22 cellular contexts compared by ENCODE assay signal in the genomic region with DNA sequence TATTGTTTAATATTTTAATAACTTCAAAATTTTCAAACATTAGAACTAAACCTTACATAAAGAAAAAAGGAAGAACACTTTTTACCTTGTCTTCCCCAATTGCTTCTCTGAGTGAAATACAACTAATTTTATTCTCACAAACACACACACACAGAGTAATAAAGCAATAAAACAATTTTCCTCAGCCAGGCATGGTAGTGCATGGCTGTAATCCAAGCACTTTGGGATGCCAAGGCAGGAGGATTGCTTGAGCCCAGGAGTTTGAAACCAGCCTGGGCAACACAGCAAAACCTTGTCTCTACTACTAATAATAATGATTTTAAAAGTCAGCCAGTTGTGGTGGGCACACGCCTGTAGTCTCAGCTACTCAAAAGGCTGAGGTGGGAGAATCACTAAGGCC.
"Had no signal": no experiment of that assay in that cellular context is flagged by ENCODE, and none has a peak within 500 bp of the region (broad histone marks: within the 10 kb centered on the region; RNA-seq: fewer than 3 reads in every experiment).

No MANE protein-coding gene starts in this region.

- H3K4me3 ChIP-seq: adrenal gland, MG63, Peyer's patch, SJSA1 had no signal

- H3K9ac ChIP-seq: KMS-11 had no signal

- DNase-seq: activated CD4-positive, alpha-beta T cell treated with anti-CD3 and anti-CD28 coated beads for 4 hours; activated CD8-positive, alpha-beta memory T cell treated with anti-CD3 and anti-CD28 coated beads, Interleukin-2, amount 50 U/mL, for 48 hours; activated CD8-positive, alpha-beta T cell treated with anti-CD3 and anti-CD28 coated beads for 36 hours; activated naive CD4-positive, alpha-beta T cell treated with anti-CD3 and anti-CD28 coated beads, Interleukin-2, amount 50 U/mL, for 16 hours; activated naive CD8-positive, alpha-beta T cell treated with anti-CD3 and anti-CD28 coated beads, Interleukin-2, amount 10 ng/mL, durations not matched to agents 7 days and 5 days; activated T-cell treated with anti-CD3 and anti-CD28 coated beads, Interleukin-2, amount 50 U/mL, for 1 hour; adrenal gland; anterior cingulate cortex; MG63; MV-4-11; NCI-H1092 treated with DMSO at 0.1 percent for 48 hours; NCI-H1417 treated with DMSO at 0.1 percent for 48 hours; NCI-H1694; NCI-H2081 treated with DMSO at 0.1 percent for 48 hours; NCI-H446; NCI-H524; Peyer's patch; SHP77 had no signal

- H3K36me3 ChIP-seq: adrenal gland, Peyer's patch, SJSA1 had no signal

- H3K9me3 ChIP-seq: adrenal gland, MG63, Peyer's patch, SJSA1 had no signal

- H3K27me3 ChIP-seq: adrenal gland, MG63, Peyer's patch, SJSA1 had no signal

- H3K27ac ChIP-seq: adrenal gland, KMS-11, Peyer's patch, SJSA1 had no signal

- ATAC-seq: activated CD4-positive, CD25-positive, alpha-beta regulatory T cell treated with anti-CD3 and anti-CD28 coated beads, Interleukin-2, amount 50 U/mL, for 24 hours; activated CD8-positive, alpha-beta T cell treated with anti-CD3 and anti-CD28 coated beads for 36 hours; SK-N-SH treated with all-trans-retinoic acid at 6 μM for 48 hours had no signal
